ENCODE assay signal across 1 cellular context in genomic region chr17:49508891-49509587, GRCh38.
TF ChIP-seq lines count a peak whose summit lies in the region.

No MANE protein-coding gene starts in this region.

TF ChIP-seq in HEK293, 187 proteins besides CTCF, POLR2A, EP300 and RAD21 (continued from another document):
- TF ChIP-seq HIC1 (tag by site-specific recombination; IDR thresholded peaks at IDR 0.05), result peak; percentile 60
- TF ChIP-seq ZNF398 (tag by site-specific recombination; IDR thresholded peaks at IDR 0.05), result peak; percentile 22
- TF ChIP-seq INSM2 (tag by site-specific recombination; IDR thresholded peaks at IDR 0.05), result no peak
TF ChIP-seq in HEK293: peak in this region for 3.
